1 cellular context compared by ENCODE assay signal in genomic region chr2:11096591-11096990, GRCh38.
TF ChIP-seq lines count a peak whose summit lies in the region.

No MANE protein-coding gene starts in this region.

TF ChIP-seq in IMR-90, 13 proteins besides CTCF, POLR2A, EP300 and RAD21:
- TF ChIP-seq USF2 (IDR thresholded peaks at IDR 0.05; ENCODE audit: low read depth, low read length) (no peak), RFX5 (IDR thresholded peaks at IDR 0.05; ENCODE audit: low read depth, low read length) (no peak), CEBPB (IDR thresholded peaks at IDR 0.05; ENCODE audit: low read depth, low read length) (no peak), MXI1 (IDR thresholded peaks at IDR 0.05; ENCODE audit: borderline replicate concordance, low read depth, low read length) (no peak)
